ENCODE assay signal across 14 cellular contexts in genomic region chr19:43766755-43767043, GRCh38. TPM values are rescaled to one million over a fixed set of nuclear protein-coding genes. Genes with fewer than 3 reads are reported as not detected.
DNase-seq lines count a peak whose midpoint lies in the region; ATAC-seq, FAIRE-seq and TF ChIP-seq lines count a peak whose summit lies in the region.
"Had no signal": no experiment of that assay in that cellular context is flagged by ENCODE, and none has a peak within 500 bp of the region (broad histone marks: within the 10 kb centered on the region; RNA-seq: fewer than 3 reads in every experiment).

No MANE protein-coding gene starts in this region.

- H3K27me3 ChIP-seq in OCI-LY3 (ENCODE audit: low read depth, low read length), result no peaks in the 10 kb centered on the region
- H3K27me3 ChIP-seq in K562 (ENCODE audit: control insufficient read depth in 2 of 2, insufficient read depth in 2 of 2, low read length in 2 of 2), result no peaks in the 10 kb centered on the region
- no peaks in the 10 kb centered on the region for H3K27me3 ChIP-seq in prostate gland (replicated peaks; ENCODE audit: insufficient read depth)
- H3K27me3 ChIP-seq: tibial artery had no signal

- peaks cover 71% of the 10 kb centered on the region for H3K4me1 Mint-ChIP-seq in activated CD4-positive, alpha-beta T cell treated with anti-CD3 and anti-CD28 coated beads for 36 hours

- peaks cover 5% of the 10 kb centered on the region for H4K20me1 ChIP-seq in OCI-LY3 (ENCODE audit: insufficient read depth, low read length)
- H4K20me1 ChIP-seq in K562 (replicated peaks; ENCODE audit: control insufficient read depth, insufficient read depth, low read length), result no peaks in the 10 kb centered on the region

- peaks cover 76% of the 10 kb centered on the region for H3K36me3 Mint-ChIP-seq in activated CD4-positive, alpha-beta T cell treated with anti-CD3 and anti-CD28 coated beads for 36 hours (ENCODE audit: low read depth)

- in situ Hi-C loops in K562 (cut with MboI), result no loop called here

- H3K9me1 ChIP-seq in K562 (ENCODE audit: control insufficient read depth, insufficient read depth, low read length), result peaks cover 4% of the 10 kb centered on the region

- no peak for ATAC-seq in activated CD4-positive, alpha-beta T cell treated with anti-CD3 and anti-CD28 coated beads for 36 hours
- no peak; the same call in 2 of the 3 replicates for ATAC-seq in K562
- ATAC-seq: sciatic nerve had no signal

- peak overlapping the region; percentile 97 for H3K27ac Mint-ChIP-seq in activated CD4-positive, alpha-beta T cell treated with anti-CD3 and anti-CD28 coated beads for 36 hours

- peaks cover 49% of the 10 kb centered on the region for H3K4me1 ChIP-seq in OCI-LY3 (ENCODE audit: low read length)
- H3K4me1 ChIP-seq in K562 (replicated peaks in 1 of 2; ENCODE audit: control insufficient read depth in 2 of 2, insufficient read depth in 2 of 2, low read length in 2 of 2), result peaks cover 27 to 37% of the 10 kb centered on the region in 2 experiments
- peaks cover 16% of the 10 kb centered on the region for H3K4me1 ChIP-seq in prostate gland (replicated peaks)

- no peak for FAIRE-seq in K562 (lab: Jason Lieb, UNC)

- intact Hi-C loops in activated CD4-positive, alpha-beta T cell treated with anti-CD3 and anti-CD28 coated beads for 36 hours (cut with DNase I, micrococcal nuclease), result loop anchor here in 1 of 2 experiments (1.0 to 5.0 kb wide), 3 partner anchors 44 to 1689 kb away; partner anchors contain the start of gene ZNF574
- intact Hi-C loops in K562 (cut with micrococcal nuclease), result loop anchor here (1.0 kb wide), 1 partner anchor 19 kb away; no protein-coding TSS in a partner anchor
- intact Hi-C loops in prostate gland (cut with DNase I), result no loop called here

- BruUV-seq in K562 (replicated peaks; lab: Mats Ljungman, UMichigan), result no TSS peak

- H3K79me2 ChIP-seq in OCI-LY3 (ENCODE audit: low read length), result no peaks in the 10 kb centered on the region; the same call in 1 of the 2 replicates
- peaks cover under 1% of the 10 kb centered on the region; the same call in 1 of the 3 replicates for H3K79me2 ChIP-seq in K562 (ENCODE audit: control insufficient read depth, insufficient read depth, low read length)

- peaks cover 72% of the 10 kb centered on the region for H3K36me3 ChIP-seq in OCI-LY3 (replicated peaks; ENCODE audit: low read depth, low read length)
- H3K36me3 ChIP-seq in K562 (ENCODE audit: control insufficient read depth, insufficient read depth, low read length), result peaks cover 54% of the 10 kb centered on the region
- H3K36me3 ChIP-seq in prostate gland, result no peaks in the 10 kb centered on the region

- TF ChIP-seq RAD21 in K562 (CRISPR knock-in tag; conservative IDR thresholded peaks at IDR 0.05 in 1 of 2, IDR thresholded peaks at IDR 0.05 in 1 of 2), result 0 out of 4 replicates have a peak, but pooled peaks of 1 of the 2 experiments have one; percentile 2

- 30% methylated on average over 4 of the region's 4 CpGs for WGBS in K562 (ENCODE audit: insufficient coverage, low coverage, missing lambda C conversion rate)
- WGBS in prostate gland, result 81% methylated on average over 4 of the region's 4 CpGs

- H3K9ac ChIP-seq in OCI-LY3 (ENCODE audit: low read length) (peak overlapping the region; percentile 93), K562 (ENCODE audit: insufficient read depth in 1 of 2, low read depth in 2 of 2, low read length in 2 of 2) (peak overlapping the region in 1 of 2 experiments; percentile 70; a peak in 1 of 4 replicates)

- no peak for TF ChIP-seq CTCF in OCI-LY3 (IDR thresholded peaks at IDR 0.05; ENCODE audit: low read depth, low read length)
- no peak for TF ChIP-seq CTCF in K562 (IDR thresholded peaks at IDR 0.05 in 2 of 3, conservative IDR thresholded peaks at IDR 0.05 in 1 of 3; ENCODE audit: insufficient read depth in 2 of 3, low read depth in 1 of 3, low read length in 3 of 3)
- TF ChIP-seq CTCF in prostate gland (IDR thresholded peaks at IDR 0.05), result no peak
- no peak for TF ChIP-seq CTCF in GM10248 (IDR thresholded peaks at IDR 0.05; ENCODE audit: control extremely low read depth, extremely low read depth, low read depth, missing control alignments)

- DNase-seq in activated CD4-positive, alpha-beta T cell treated with anti-CD3 and anti-CD28 coated beads for 36 hours, result no peak
- no peak for DNase-seq in activated CD4-positive, alpha-beta T cell treated with anti-CD3 and anti-CD28 coated beads for 48 hours
- DNase-seq in K562 (ENCODE audit: extremely low read depth in 1 of 4, low spot score in 3 of 4) (no peak), prostate gland (ENCODE audit: low spot score) (no peak), ureter (ENCODE audit: low spot score) (no peak), GM10248 (ENCODE audit: extremely low spot score) (no peak), AG08395 (ENCODE audit: low spot score) (no peak)
- DNase-seq: midbrain, tibial artery had no signal

- CTCF ChIA-PET in activated CD4-positive, alpha-beta T cell treated with anti-CD3 and anti-CD28 coated beads for 36 hours (lab: Charles Lee), result interaction anchor here (0.9 to 6.9 kb wide), 14 partner anchors 10 to 327 kb away, joined by 3 to 94 read pairs (median 6); partner anchors contain the start of genes IRGQ, KCNN4, SMG9 and ZNF283
- CTCF ChIA-PET in K562 (lab: Yijun Ruan, JAX; ENCODE audit: low intra/inter-chr PET ratio), result interaction anchor here (0.7 to 1.1 kb wide), 4 partner anchors 8 to 261 kb away, joined by 3 to 5 read pairs (median 4); no protein-coding TSS in a partner anchor
- CTCF ChIA-PET in GM10248 (lab: Yijun Ruan, JAX), result interaction anchor here (1.1 to 20.8 kb wide), 14 partner anchors 11 to 73 kb away, joined by 3 to 234 read pairs (median 4); partner anchors contain the start of genes KCNN4 and SMG9

- TF ChIP-seq POLR2A in K562 (conservative IDR thresholded peaks at IDR 0.05) (no peak), prostate gland (IDR thresholded peaks at IDR 0.05) (no peak)

- H3K4me3 ChIP-seq in OCI-LY3 (ENCODE audit: low read length) (peak overlapping the region; percentile 35; the same call in 1 of the 2 replicates), K562 (no peak overlapping the region), prostate gland (no peak overlapping the region)
- H3K4me3 ChIP-seq: tibial artery had no signal

- H3K27ac ChIP-seq in OCI-LY3 (ENCODE audit: low read length) (peak overlapping the region; percentile 97), K562 (ENCODE audit: extremely low read depth, low read depth, low read length) (0 out of 3 replicates have a peak overlapping the region, but pooled peaks have one; percentile 25), prostate gland (peak overlapping the region; percentile 76)

- POLR2A ChIA-PET in activated CD4-positive, alpha-beta T cell treated with anti-CD3 and anti-CD28 coated beads for 36 hours (lab: Charles Lee), result interaction anchor here (1.0 to 3.3 kb wide), 4 partner anchors 10 to 15 kb away, joined by 3 to 41 read pairs (median 6); partner anchors contain the start of gene SMG9
- POLR2A ChIA-PET in K562 (lab: Yijun Ruan, JAX), result interaction anchor here (0.6 to 6.3 kb wide), 6 partner anchors 9 to 1304 kb away, joined by 3 to 50 read pairs (median 3); partner anchors contain the start of genes PLAUR and SMG9
- POLR2A ChIA-PET in GM10248 (lab: Yijun Ruan, JAX), result interaction anchor here (1.6 to 5.1 kb wide), 3 partner anchors 8 to 13 kb away, joined by 3 to 38 read pairs (median 6); partner anchors contain the start of gene SMG9

- H2AFZ ChIP-seq in OCI-LY3 (ENCODE audit: low read depth, low read length), result no peak overlapping the region
- H2AFZ ChIP-seq in K562 (ENCODE audit: low read depth, low read length), result peak overlapping the region; percentile 51; the same call in 1 of the 2 replicates

- H3K27me3 Mint-ChIP-seq in activated CD4-positive, alpha-beta T cell treated with anti-CD3 and anti-CD28 coated beads for 36 hours, result no peaks in the 10 kb centered on the region

- no peak for TF ChIP-seq EP300 in K562 (IDR thresholded peaks at IDR 0.05; ENCODE audit: low read length)

- no peaks in the 10 kb centered on the region for H3K9me3 ChIP-seq in OCI-LY3 (ENCODE audit: insufficient read depth, low read length)
- H3K9me3 ChIP-seq in K562 (replicated peaks; ENCODE audit: control insufficient read depth, insufficient read depth, low read depth, low read length), result no peaks in the 10 kb centered on the region
- H3K9me3 ChIP-seq in prostate gland, result no peaks in the 10 kb centered on the region
- H3K9me3 ChIP-seq: tibial artery had no signal

- H3K4me3 Mint-ChIP-seq in activated CD4-positive, alpha-beta T cell treated with anti-CD3 and anti-CD28 coated beads for 36 hours, result peak overlapping the region; percentile 47

- no peaks in the 10 kb centered on the region for H3K9me3 Mint-ChIP-seq in activated CD4-positive, alpha-beta T cell treated with anti-CD3 and anti-CD28 coated beads for 36 hours (ENCODE audit: low read depth)

- H3K4me2 ChIP-seq in OCI-LY3 (ENCODE audit: low read length) (peak overlapping the region; percentile 95), K562 (ENCODE audit: insufficient read depth, low read length) (peak overlapping the region; percentile 15; the same call in 1 of the 2 replicates)

RNA-seq across cellular contexts. Expression of gene SMG9, which starts 11.9 kb away (rescaled TPM):
- 10 to 100 TPM; 64.4 to 65.2 TPM for total RNA-seq in activated CD4-positive, alpha-beta T cell treated with anti-CD3 and anti-CD28 coated beads for 36 hours
- total RNA-seq in K562 (2011; cell fraction: chromatin; rRNA removed; ENCODE audit: low replicate concordance), result 85.7 and 122 TPM in 2 replicates
- 58.7 and 72.8 TPM in 2 replicates for total RNA-seq in K562 (2011; cell fraction: nucleolus; rRNA removed)
- total RNA-seq in K562 (2011; cell fraction: nucleoplasm; rRNA removed), result 73.1 and 75.7 TPM in 2 replicates
- total RNA-seq in K562 (2014; rRNA removed) (38.6 and 40.2 TPM in 2 replicates), K562 (2014; rRNA removed; fragmentation: Illumina TruSeq; extraction: Trizol) (17.2 and 21.8 TPM in 2 replicates), K562 (2015; rRNA removed; fragmentation: Illumina TruSeq; extraction: Trizol) (39.6 and 40.4 TPM in 2 replicates), K562 (2021) (79.7 and 86.1 TPM in 2 replicates), prostate gland (10 to 100 TPM; 22.9 to 45.1 TPM), ureter (60.6 TPM)
- polyA plus RNA-seq in K562 (2011; rRNA removed) (17.7 and 53.5 TPM in 2 replicates), K562 (2014; fragmentation: Illumina TruSeq; extraction: Trizol) (53.6 and 61.0 TPM in 2 replicates), K562 (2014; fragmentation: Nextera tagmentation; extraction: Ambion mirVana) (1 to 10 TPM; 1.7 to 3.9 TPM), K562 (2014; rRNA removed) (46.1 and 49.1 TPM in 2 replicates)
- 27.4 and 31.8 TPM in 2 replicates for polyA plus RNA-seq in K562 (2011; cell fraction: cytosol; rRNA removed)
- 122 and 124 TPM in 2 replicates for polyA plus RNA-seq in K562 (2011; cell fraction: nucleus; rRNA removed)
- 34.7 and 52.6 TPM in 2 replicates for polyA plus RNA-seq in K562 (2012)
- 14.1 and 14.6 TPM in 2 replicates for polyA minus RNA-seq in K562 (2011; rRNA and poly(A)+ RNA removed)
- polyA minus RNA-seq in K562 (2011; cell fraction: cytosol; rRNA and poly(A)+ RNA removed), result 23.5 and 24.0 TPM in 2 replicates
- polyA minus RNA-seq in K562 (2011; cell fraction: nucleus; rRNA and poly(A)+ RNA removed), result 18.7 and 33.0 TPM in 2 replicates

RNA-seq across cellular contexts. Expression of gene KCNN4, which starts 14.1 kb away (rescaled TPM):
- total RNA-seq in activated CD4-positive, alpha-beta T cell treated with anti-CD3 and anti-CD28 coated beads for 36 hours, result 100 to 1,000 TPM; 103 to 110 TPM
- 29.9 and 77.4 TPM in 2 replicates for total RNA-seq in K562 (2011; cell fraction: chromatin; rRNA removed; ENCODE audit: low replicate concordance)
- 79.4 and 80.4 TPM in 2 replicates for total RNA-seq in K562 (2011; cell fraction: nucleolus; rRNA removed)
- total RNA-seq in K562 (2011; cell fraction: nucleoplasm; rRNA removed), result 61.0 and 61.7 TPM in 2 replicates
- total RNA-seq in K562 (2014; rRNA removed) (31.8 and 32.1 TPM in 2 replicates), K562 (2014; rRNA removed; fragmentation: Illumina TruSeq; extraction: Trizol) (9.2 and 10.7 TPM in 2 replicates), K562 (2015; rRNA removed; fragmentation: Illumina TruSeq; extraction: Trizol) (18.6 and 19.5 TPM in 2 replicates), K562 (2021) (26.6 and 28.6 TPM in 2 replicates), prostate gland (10 to 100 TPM; 65.1 to 86.1 TPM), ureter (69.2 TPM)
- polyA plus RNA-seq in K562 (2011; rRNA removed) (29.4 and 33.9 TPM in 2 replicates), K562 (2014; fragmentation: Illumina TruSeq; extraction: Trizol) (22.6 and 25.9 TPM in 2 replicates), K562 (2014; fragmentation: Nextera tagmentation; extraction: Ambion mirVana) (1 to 10 TPM in 1 of 2 experiments, under 1 TPM in 1; 0.53 to 2.0 TPM), K562 (2014; rRNA removed) (37.6 and 37.7 TPM in 2 replicates)
- polyA plus RNA-seq in K562 (2011; cell fraction: cytosol; rRNA removed), result 40.2 and 61.3 TPM in 2 replicates
- polyA plus RNA-seq in K562 (2011; cell fraction: nucleus; rRNA removed), result 111 and 177 TPM in 2 replicates
- 16.4 and 18.7 TPM in 2 replicates for polyA plus RNA-seq in K562 (2012)
- 18.4 and 22.7 TPM in 2 replicates for polyA minus RNA-seq in K562 (2011; rRNA and poly(A)+ RNA removed)
- polyA minus RNA-seq in K562 (2011; cell fraction: cytosol; rRNA and poly(A)+ RNA removed), result 16.1 and 22.7 TPM in 2 replicates
- 26.3 and 27.8 TPM in 2 replicates for polyA minus RNA-seq in K562 (2011; cell fraction: nucleus; rRNA and poly(A)+ RNA removed)

RNA-seq across cellular contexts. Expression of gene LYPD5, which starts 35.5 kb away (rescaled TPM):
- 1 to 10 TPM in 1 of 2 experiments, under 1 TPM in 1; 0.86 to 1.2 TPM for total RNA-seq in activated CD4-positive, alpha-beta T cell treated with anti-CD3 and anti-CD28 coated beads for 36 hours
- total RNA-seq in K562 (2011; cell fraction: chromatin; rRNA removed; ENCODE audit: low replicate concordance), result 0.42 and 1.1 TPM in 2 replicates
- total RNA-seq in K562 (2011; cell fraction: nucleolus; rRNA removed), result 0.26 and 0.50 TPM in 2 replicates
- total RNA-seq in K562 (2011; cell fraction: nucleoplasm; rRNA removed), result 0.15 TPM in 1 of 2 replicates, not detected in the other
- 0.20 TPM in 1 of 2 replicates, not detected in the other for total RNA-seq in K562 (2014; rRNA removed)
- 0.13 TPM in 1 of 2 replicates, not detected in the other for total RNA-seq in K562 (2014; rRNA removed; fragmentation: Illumina TruSeq; extraction: Trizol)
- 0.19 and 0.22 TPM in 2 replicates for total RNA-seq in K562 (2015; rRNA removed; fragmentation: Illumina TruSeq; extraction: Trizol)
- 0.09 and 0.25 TPM in 2 replicates for total RNA-seq in K562 (2021)
- polyA plus RNA-seq in K562 (2011; rRNA removed), result 0.21 and 0.26 TPM in 2 replicates
- polyA plus RNA-seq in K562 (2011; cell fraction: cytosol; rRNA removed), result 0.16 and 0.39 TPM in 2 replicates
- 0.14 and 0.47 TPM in 2 replicates for polyA plus RNA-seq in K562 (2011; cell fraction: nucleus; rRNA removed)
- polyA plus RNA-seq in K562 (2012), result 0.09 and 0.25 TPM in 2 replicates
- polyA plus RNA-seq in K562 (2014; fragmentation: Illumina TruSeq; extraction: Trizol), result 0.06 and 0.24 TPM in 2 replicates
- under 1 TPM in 1 of 2 experiments, not detected in 1; 0.03 TPM for polyA plus RNA-seq in K562 (2014; fragmentation: Nextera tagmentation; extraction: Ambion mirVana)
- 0.11 TPM in 1 of 2 replicates, not detected in the other for polyA plus RNA-seq in K562 (2014; rRNA removed)
- polyA minus RNA-seq in K562 (2011; rRNA and poly(A)+ RNA removed), result 0.21 TPM in 2 replicates
- not detected in 2 replicates for polyA minus RNA-seq in K562 (2011; cell fraction: cytosol; rRNA and poly(A)+ RNA removed)
- polyA minus RNA-seq in K562 (2011; cell fraction: nucleus; rRNA and poly(A)+ RNA removed), result 0.22 and 0.54 TPM in 2 replicates
- 1 to 10 TPM; 2.7 to 6.2 TPM for total RNA-seq in prostate gland
- total RNA-seq in ureter, result 5.9 TPM
- total RNA-seq: LHCN-M2 had no signal

RNA-seq across cellular contexts. Expression of gene IRGC, which starts 50.8 kb away (rescaled TPM):
- total RNA-seq in activated CD4-positive, alpha-beta T cell treated with anti-CD3 and anti-CD28 coated beads for 36 hours, result not detected
- total RNA-seq in K562 (2011; cell fraction: chromatin; rRNA removed; ENCODE audit: low replicate concordance), result not detected in 2 replicates
- not detected in 2 replicates for total RNA-seq in K562 (2011; cell fraction: nucleolus; rRNA removed)
- not detected in 2 replicates for total RNA-seq in K562 (2011; cell fraction: nucleoplasm; rRNA removed)
- total RNA-seq in K562 (2014; rRNA removed), result not detected in 2 replicates
- not detected in 2 replicates for total RNA-seq in K562 (2014; rRNA removed; fragmentation: Illumina TruSeq; extraction: Trizol)
- total RNA-seq in K562 (2015; rRNA removed; fragmentation: Illumina TruSeq; extraction: Trizol), result not detected in 2 replicates
- not detected in 2 replicates for total RNA-seq in K562 (2021)
- not detected in 2 replicates for polyA plus RNA-seq in K562 (2011; rRNA removed)
- not detected in 2 replicates for polyA plus RNA-seq in K562 (2011; cell fraction: cytosol; rRNA removed)
- not detected in 2 replicates for polyA plus RNA-seq in K562 (2011; cell fraction: nucleus; rRNA removed)
- not detected in 2 replicates for polyA plus RNA-seq in K562 (2012)
- not detected in 2 replicates for polyA plus RNA-seq in K562 (2014; fragmentation: Illumina TruSeq; extraction: Trizol)
- not detected for polyA plus RNA-seq in K562 (2014; fragmentation: Nextera tagmentation; extraction: Ambion mirVana)
- not detected in 2 replicates for polyA plus RNA-seq in K562 (2014; rRNA removed)
- not detected in 2 replicates for polyA minus RNA-seq in K562 (2011; rRNA and poly(A)+ RNA removed)
- not detected in 2 replicates for polyA minus RNA-seq in K562 (2011; cell fraction: cytosol; rRNA and poly(A)+ RNA removed)
- not detected in 2 replicates for polyA minus RNA-seq in K562 (2011; cell fraction: nucleus; rRNA and poly(A)+ RNA removed)
- total RNA-seq in prostate gland, result 10 to 100 TPM in 1 of 2 donors, not detected in 1; 15.7 TPM
- not detected for total RNA-seq in ureter
- total RNA-seq: cardiac septum, Daoy, LHCN-M2, sciatic nerve had no signal

Comparison
In these comparisons a context has a peak if more than half of its experiments do, and no peak if none do; other contexts are left out.
1. H3K27ac ChIP-seq: peak in every context shown above with its lines; median percentile 97 in OCI-LY3; 76 in prostate gland; 25 in K562.